Comparison of ENCODE assay signal across 1 cellular context in genomic region chr20:46501337-46501942, GRCh38.
TF ChIP-seq lines count a peak whose summit lies in the region.

No MANE protein-coding gene starts in this region.

TF ChIP-seq in GM23338, 12 proteins besides CTCF, POLR2A, EP300 and RAD21:
- TF ChIP-seq POLR2AphosphoS5 (IDR thresholded peaks at IDR 0.05; ENCODE audit: low read depth) (no peak), STAT1 (IDR thresholded peaks at IDR 0.05; ENCODE audit: unreplicated experiment) (no peak), NANOG (IDR thresholded peaks at IDR 0.05; ENCODE audit: borderline replicate concordance) (no peak), ZNF462 (CRISPR knock-in tag; IDR thresholded peaks at IDR 0.05) (no peak), CREB1 (CRISPR knock-in tag; IDR thresholded peaks at IDR 0.05; ENCODE audit: low read depth) (no peak), JUNB (IDR thresholded peaks at IDR 0.05; ENCODE audit: unreplicated experiment) (no peak), EZH2phosphoT487 (IDR thresholded peaks at IDR 0.05; ENCODE audit: unreplicated experiment) (no peak)
